ENCODE assay signal across 19 cellular contexts in the genomic region with DNA sequence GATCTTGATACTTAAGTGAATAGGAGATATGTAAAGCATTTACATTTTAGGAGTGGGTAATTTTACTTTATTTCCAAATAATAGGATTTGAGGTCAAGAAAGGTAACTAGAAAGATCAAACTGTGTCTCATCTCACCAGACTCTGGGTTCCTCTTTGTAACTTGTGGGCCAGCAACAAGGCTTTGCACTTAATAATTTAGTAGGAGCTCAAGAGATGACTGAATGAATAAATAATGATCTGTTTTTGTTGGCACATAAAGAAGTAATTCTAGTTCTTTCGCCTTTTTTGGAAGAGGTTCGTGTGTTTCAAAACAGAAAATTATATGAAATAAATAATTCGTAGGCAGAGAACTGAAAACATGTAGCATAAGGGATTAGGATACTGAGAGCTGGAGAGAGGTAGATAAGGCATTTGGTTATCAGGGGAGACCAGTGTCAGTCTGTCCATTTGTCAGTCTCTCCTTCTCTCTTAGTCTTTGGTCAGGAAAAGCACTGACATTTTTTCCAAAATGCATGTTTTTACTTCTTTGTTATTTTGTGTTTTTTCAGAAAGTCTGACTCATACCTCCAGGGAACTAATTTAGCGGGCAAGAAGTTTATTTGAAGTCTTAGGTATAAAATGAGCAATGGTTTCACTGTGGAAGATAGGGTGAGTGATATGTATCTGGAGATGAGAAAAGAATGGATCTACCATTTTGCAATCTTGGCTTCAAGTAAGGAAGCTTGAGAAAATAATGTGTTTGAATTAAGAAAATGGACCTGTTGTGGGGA.
DNase-seq lines count a peak whose midpoint lies in the region; ATAC-seq, FAIRE-seq and TF ChIP-seq lines count a peak whose summit lies in the region.
"Had no signal": no experiment of that assay in that cellular context is flagged by ENCODE, and none has a peak within 500 bp of the region (broad histone marks: within the 10 kb centered on the region; RNA-seq: fewer than 3 reads in every experiment).

No MANE protein-coding gene starts in this region.

- no peaks in the 10 kb centered on the region for H3K9me3 ChIP-seq in astrocyte (ENCODE audit: insufficient read depth, low read depth, low read length)
- H3K9me3 ChIP-seq: psoas muscle, tibial artery had no signal

- no peaks in the 10 kb centered on the region for H3K27me3 ChIP-seq in astrocyte (ENCODE audit: insufficient read depth, low read length)
- H3K27me3 ChIP-seq: tibial artery had no signal

- no peaks in the 10 kb centered on the region for H3K79me2 ChIP-seq in astrocyte (ENCODE audit: insufficient read depth, low read length)

- DNase-seq in CD14-positive monocyte (ENCODE audit: low spot score) (no peak), LNCaP clone FGC (ENCODE audit: low read depth) (no peak), astrocyte (ENCODE audit: low read depth) (peak; percentile 69), fibroblast of villous mesenchyme (ENCODE audit: low read depth) (peak; percentile 37), globus pallidus (ENCODE audit: low spot score) (no peak), GM19240 (ENCODE audit: insufficient read length, low spot score) (no peak)
- DNase-seq in activated CD8-positive, alpha-beta T cell treated with anti-CD3 and anti-CD28 coated beads for 36 hours: no peak
- DNase-seq: activated CD4-positive, alpha-beta T cell treated with anti-CD3 and anti-CD28 coated beads, Interleukin-2, amount 50 U/mL, for 4 hours; activated T-cell treated with anti-CD3 and anti-CD28 coated beads, Interleukin-2, amount 50 U/mL, for 48 hours; Karpas-422; naive thymus-derived CD4-positive, alpha-beta T cell; NCI-H2029; NCI-H82; psoas muscle; T-helper 9 cell; tibial artery had no signal

- POLR2A ChIA-PET in activated CD8-positive, alpha-beta T cell treated with anti-CD3 and anti-CD28 coated beads for 36 hours (lab: Charles Lee): no interaction called here

- H3K4me1 Mint-ChIP-seq in CD14-positive monocyte: peaks cover 33% of the 10 kb centered on the region
- peaks cover 33% of the 10 kb centered on the region for H3K4me1 Mint-ChIP-seq in astrocyte (ENCODE audit: low read depth, unreplicated experiment)
- no peaks in the 10 kb centered on the region for H3K4me1 Mint-ChIP-seq in activated CD8-positive, alpha-beta T cell treated with anti-CD3 and anti-CD28 coated beads for 36 hours (ENCODE audit: low read depth)
- H3K4me1 Mint-ChIP-seq: naive thymus-derived CD4-positive, alpha-beta T cell had no signal

- H3K4me1 ChIP-seq in astrocyte (ENCODE audit: insufficient read depth, low read length): peaks cover 34% of the 10 kb centered on the region
- H3K4me1 ChIP-seq: psoas muscle, tibial artery had no signal

- peak overlapping the region; percentile 17 for H3K4me3 ChIP-seq in LNCaP clone FGC (ENCODE audit: low read depth, low read length)
- H3K4me3 ChIP-seq in astrocyte (ENCODE audit: insufficient read depth, low read depth, low read length): no peak overlapping the region
- no peak overlapping the region for H3K4me3 ChIP-seq in fibroblast of villous mesenchyme (ENCODE audit: low read depth, low read length)
- H3K4me3 ChIP-seq: psoas muscle, tibial artery had no signal

- H3K27me3 Mint-ChIP-seq in CD14-positive monocyte (ENCODE audit: low read depth in 3 of 3): peaks cover 0 to 11% (median 7%) of the 10 kb centered on the region in 3 donors
- H3K27me3 Mint-ChIP-seq in astrocyte (ENCODE audit: low read depth, unreplicated experiment): no peaks in the 10 kb centered on the region
- peaks cover 2% of the 10 kb centered on the region for H3K27me3 Mint-ChIP-seq in activated CD8-positive, alpha-beta T cell treated with anti-CD3 and anti-CD28 coated beads for 36 hours

- H3K36me3 Mint-ChIP-seq in CD14-positive monocyte: no peaks in the 10 kb centered on the region
- no peaks in the 10 kb centered on the region for H3K36me3 Mint-ChIP-seq in astrocyte (ENCODE audit: low read depth, unreplicated experiment)
- H3K36me3 Mint-ChIP-seq in activated CD8-positive, alpha-beta T cell treated with anti-CD3 and anti-CD28 coated beads for 36 hours (ENCODE audit: low read depth): no peaks in the 10 kb centered on the region
- H3K36me3 Mint-ChIP-seq: naive thymus-derived CD4-positive, alpha-beta T cell had no signal

- H3K9me3 Mint-ChIP-seq in CD14-positive monocyte (no peaks in the 10 kb centered on the region), astrocyte (ENCODE audit: unreplicated experiment) (no peaks in the 10 kb centered on the region)
- H3K9me3 Mint-ChIP-seq in activated CD8-positive, alpha-beta T cell treated with anti-CD3 and anti-CD28 coated beads for 36 hours: no peaks in the 10 kb centered on the region
- H3K9me3 Mint-ChIP-seq: naive thymus-derived CD4-positive, alpha-beta T cell had no signal

- TF ChIP-seq CTCF in CD14-positive monocyte (IDR thresholded peaks at IDR 0.05): no peak
- no peak for TF ChIP-seq CTCF in LNCaP clone FGC (IDR thresholded peaks at IDR 0.05; ENCODE audit: control insufficient read depth, extremely low read depth, insufficient read depth)
- no peak for TF ChIP-seq CTCF in astrocyte (IDR thresholded peaks at IDR 0.05; ENCODE audit: insufficient read depth, low read depth, low read length)
- no peak for TF ChIP-seq CTCF in fibroblast of villous mesenchyme (IDR thresholded peaks at IDR 0.05; ENCODE audit: insufficient read depth, low read depth, low read length)
- no peak for TF ChIP-seq CTCF in activated CD8-positive, alpha-beta T cell treated with anti-CD3 and anti-CD28 coated beads for 36 hours (IDR thresholded peaks at IDR 0.05)

- CTCF ChIA-PET in activated CD8-positive, alpha-beta T cell treated with anti-CD3 and anti-CD28 coated beads for 36 hours (lab: Charles Lee): interaction anchor here (0.9 kb wide), 1 partner anchor 18 kb away, joined by 3 read pairs; no protein-coding TSS in a partner anchor

- intact Hi-C loops in CD14-positive monocyte (cut with micrococcal nuclease): loop anchor here in 1 of 2 donors (10.0 kb wide), 1 partner anchor 237 kb away; a partner anchor contains a TSS
- intact Hi-C loops in activated CD8-positive, alpha-beta T cell treated with anti-CD3 and anti-CD28 coated beads for 36 hours (cut with micrococcal nuclease): no loop called here

- no peak for FAIRE-seq in astrocyte (lab: Jason Lieb, UNC)
- FAIRE-seq: colon had no signal

- peak overlapping the region; percentile 52 for H3K4me2 ChIP-seq in astrocyte (ENCODE audit: low read length)

- H2AFZ ChIP-seq in astrocyte (ENCODE audit: low read depth, low read length): peak overlapping the region; percentile 7

- H3K4me3 Mint-ChIP-seq in CD14-positive monocyte (peak overlapping the region in 1 of 2 donors; percentile 41), astrocyte (ENCODE audit: unreplicated experiment) (no peak overlapping the region)
- H3K4me3 Mint-ChIP-seq in activated CD8-positive, alpha-beta T cell treated with anti-CD3 and anti-CD28 coated beads for 36 hours: no peak overlapping the region
- H3K4me3 Mint-ChIP-seq: naive thymus-derived CD4-positive, alpha-beta T cell had no signal

- H3K27ac Mint-ChIP-seq in CD14-positive monocyte (peak overlapping the region; percentile 43 to 88 (median 72)), astrocyte (ENCODE audit: unreplicated experiment) (peak overlapping the region; percentile 3)
- H3K27ac Mint-ChIP-seq in activated CD8-positive, alpha-beta T cell treated with anti-CD3 and anti-CD28 coated beads for 36 hours: no peak overlapping the region

- no peak overlapping the region for H3K9ac ChIP-seq in astrocyte (ENCODE audit: low read length)

- H4K20me1 ChIP-seq in astrocyte (ENCODE audit: insufficient read depth, low read length): no peaks in the 10 kb centered on the region

- ATAC-seq in GM21619 (IDR thresholded peaks at IDR 0.05; ENCODE audit: unreplicated experiment): no peak
- no peak for ATAC-seq in activated CD8-positive, alpha-beta T cell treated with anti-CD3 and anti-CD28 coated beads for 36 hours
- ATAC-seq: esophagus mucosa; naive thymus-derived CD4-positive, alpha-beta T cell; psoas muscle had no signal

- no peaks in the 10 kb centered on the region for H3K36me3 ChIP-seq in astrocyte (ENCODE audit: insufficient read depth, low read length)
- H3K36me3 ChIP-seq: tibial artery had no signal

- H3K27ac ChIP-seq in astrocyte (ENCODE audit: low read depth, low read length): peak overlapping the region; percentile 14
- H3K27ac ChIP-seq: psoas muscle, tibial artery had no signal

Comparison
In these comparisons a context has a peak if more than half of its experiments do, and no peak if none do; other contexts are left out.
1. DNase-seq: peak in astrocyte (single experiment) and fibroblast of villous mesenchyme (single experiment); none in CD14-positive monocyte (single experiment), LNCaP clone FGC (single experiment), globus pallidus (single experiment), GM19240 (single experiment) and activated CD8-positive, alpha-beta T cell treated with anti-CD3 and anti-CD28 coated beads for 36 hours (single experiment).